ENCODE assay signal across 11 cellular contexts in the genomic region with DNA sequence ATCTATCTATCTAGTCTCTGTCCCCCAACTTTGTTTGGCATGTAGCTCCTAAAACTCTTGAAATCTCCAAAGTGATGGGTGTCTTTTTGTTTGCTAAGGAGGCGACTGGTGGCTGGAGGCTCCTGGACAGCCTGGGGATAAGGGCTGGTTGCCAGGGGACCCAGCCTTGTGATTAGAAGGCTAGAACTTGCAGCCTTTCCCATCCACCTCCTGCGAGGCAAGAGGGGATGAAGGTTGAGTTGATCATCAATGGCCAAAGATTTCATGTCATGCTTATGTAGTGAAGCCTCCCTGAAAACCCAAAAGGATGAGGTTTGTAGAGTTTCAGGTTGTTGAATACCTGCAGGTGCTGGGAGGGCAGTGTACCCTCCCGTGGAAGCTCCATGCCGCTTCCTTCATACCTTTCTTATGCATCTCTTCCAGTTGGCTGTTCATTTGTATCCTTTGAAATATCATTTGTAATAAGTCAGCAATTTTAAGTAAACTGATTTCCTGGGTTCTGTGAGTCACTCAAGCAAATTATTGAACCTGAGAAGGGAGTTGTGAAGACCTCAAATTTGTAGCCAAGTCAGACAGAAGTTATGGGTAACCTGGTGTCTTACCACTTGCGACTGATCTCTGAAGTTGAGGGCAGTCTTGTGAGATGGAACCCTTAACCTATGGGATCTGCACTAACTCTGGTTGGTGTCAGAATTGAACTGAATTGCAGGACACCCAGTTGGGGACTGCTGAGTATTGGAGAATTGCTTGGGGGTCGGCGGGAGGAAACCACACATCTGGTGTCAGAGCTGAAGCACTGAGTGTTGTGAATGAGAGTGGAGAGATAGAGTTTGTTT.
DNase-seq lines count a peak whose midpoint lies in the region; ATAC-seq and TF ChIP-seq lines count a peak whose summit lies in the region.
"Had no signal": no experiment of that assay in that cellular context is flagged by ENCODE, and none has a peak within 500 bp of the region (broad histone marks: within the 10 kb centered on the region; RNA-seq: fewer than 3 reads in every experiment).

No MANE protein-coding gene starts in this region.

- no peaks in the 10 kb centered on the region for H3K27me3 ChIP-seq in CD8-positive, alpha-beta memory T cell (ENCODE audit: insufficient read depth, low read length, poor library complexity, severe bottlenecking)
- H3K27me3 ChIP-seq in PC-3 (ENCODE audit: low read length) (no peaks in the 10 kb centered on the region), trophoblast cell (ENCODE audit: insufficient read depth, low read length) (no peaks in the 10 kb centered on the region)
- H3K27me3 ChIP-seq: left lung, tibial nerve had no signal

- no peak overlapping the region for H3K14ac ChIP-seq in trophoblast cell (ENCODE audit: low read length)

- no peak overlapping the region for H4K12ac ChIP-seq in trophoblast cell (ENCODE audit: low read depth, low read length)

- H3K4me3 Mint-ChIP-seq in CD8-positive, alpha-beta memory T cell, result peak overlapping the region; percentile 65 to 85 (median 76)
- H3K4me3 Mint-ChIP-seq in central memory CD8-positive, alpha-beta T cell, result peak overlapping the region; percentile 84

- no peaks in the 10 kb centered on the region for H3K9me2 ChIP-seq in PC-3 (replicated peaks; ENCODE audit: low read length)

- H3K4me2 ChIP-seq in PC-3 (ENCODE audit: low read length), result peak overlapping the region; percentile 30; the same call in 1 of the 2 replicates
- peak overlapping the region; percentile 14 for H3K4me2 ChIP-seq in trophoblast cell (ENCODE audit: low read length)

- no peak overlapping the region for H3K23ac ChIP-seq in trophoblast cell (ENCODE audit: low read length)

- H2AFZ ChIP-seq in PC-3 (ENCODE audit: low read length), result no peak overlapping the region
- no peak overlapping the region for H2AFZ ChIP-seq in trophoblast cell (ENCODE audit: insufficient read depth, low read length, poor library complexity)

- intact Hi-C loops in PC-3 (cut with micrococcal nuclease), result no loop called here

- no peaks in the 10 kb centered on the region for H3K27me3 Mint-ChIP-seq in CD8-positive, alpha-beta memory T cell
- no peaks in the 10 kb centered on the region for H3K27me3 Mint-ChIP-seq in central memory CD8-positive, alpha-beta T cell

- H3K4me1 Mint-ChIP-seq in CD8-positive, alpha-beta memory T cell, result peaks cover 59 to 77% (median 69%) of the 10 kb centered on the region in 3 donors
- peaks cover 48% of the 10 kb centered on the region for H3K4me1 Mint-ChIP-seq in central memory CD8-positive, alpha-beta T cell

- H2BK120ac ChIP-seq in trophoblast cell (ENCODE audit: insufficient read depth, low read length, poor library complexity), result no peak overlapping the region

- H4K8ac ChIP-seq in trophoblast cell (ENCODE audit: low read depth, low read length), result no peak overlapping the region

- peaks cover 88% of the 10 kb centered on the region for H3K79me2 ChIP-seq in PC-3 (ENCODE audit: low read length)
- H3K79me2 ChIP-seq in trophoblast cell (ENCODE audit: control insufficient read depth, insufficient read depth, low read length, poor library complexity), result no peaks in the 10 kb centered on the region

- no peaks in the 10 kb centered on the region for H3K36me3 Mint-ChIP-seq in CD8-positive, alpha-beta memory T cell
- H3K36me3 Mint-ChIP-seq in central memory CD8-positive, alpha-beta T cell (ENCODE audit: insufficient read depth), result peaks cover 5% of the 10 kb centered on the region

- no peaks in the 10 kb centered on the region for H3K9me3 ChIP-seq in CD8-positive, alpha-beta memory T cell (ENCODE audit: low read length)
- H3K9me3 ChIP-seq in PC-3 (ENCODE audit: low read length) (no peaks in the 10 kb centered on the region), trophoblast cell (ENCODE audit: insufficient read depth, low read depth, low read length) (no peaks in the 10 kb centered on the region)
- H3K9me3 ChIP-seq: left lung, tibial nerve had no signal

- H3K9me3 Mint-ChIP-seq in CD8-positive, alpha-beta memory T cell, result no peaks in the 10 kb centered on the region
- no peaks in the 10 kb centered on the region for H3K9me3 Mint-ChIP-seq in central memory CD8-positive, alpha-beta T cell

- POLR2A ChIA-PET in CD8-positive, alpha-beta memory T cell (lab: Charles Lee), result interaction anchor here (0.5 to 1.4 kb wide), 6 partner anchors 11 to 620 kb away, joined by 3 to 10 read pairs (median 3); no protein-coding TSS in a partner anchor
- POLR2A ChIA-PET in PC-3 (lab: Charles Lee; ENCODE audit: unreplicated experiment), result no interaction called here

- no peak overlapping the region for H2AK5ac ChIP-seq in trophoblast cell (ENCODE audit: low read length)

- no peak overlapping the region for H2BK5ac ChIP-seq in trophoblast cell (ENCODE audit: low read depth, low read length, poor library complexity)

- ATAC-seq in PC-3 (no peak), GM18867 (IDR thresholded peaks at IDR 0.05; ENCODE audit: unreplicated experiment) (no peak)
- ATAC-seq in central memory CD8-positive, alpha-beta T cell (replicated peaks; ENCODE audit: extremely low read depth, poor library complexity, severe bottlenecking), result peak; percentile 26

- no peak overlapping the region for H2BK12ac ChIP-seq in trophoblast cell (ENCODE audit: low read length)

- H3K18ac ChIP-seq in trophoblast cell (ENCODE audit: low read length), result no peak overlapping the region

- H3K4ac ChIP-seq in trophoblast cell (ENCODE audit: low read depth, low read length), result no peak overlapping the region

- peaks cover 27% of the 10 kb centered on the region; the same call in 1 of the 2 replicates for H4K20me1 ChIP-seq in PC-3 (ENCODE audit: low read length)

- peak in 1 of 5 donors; percentile 20 for DNase-seq in CD8-positive, alpha-beta memory T cell
- DNase-seq in PC-3, result no peak
- no peak for DNase-seq in central memory CD8-positive, alpha-beta T cell (ENCODE audit: low spot score in 2 of 2)
- no peak for DNase-seq in trophoblast cell
- no peak for DNase-seq in NOMO-1 treated with DMSO at 0.1 percent for 48 hours (lab: John Stamatoyannopoulos, UW; ENCODE audit: unreplicated experiment)
- no peak for DNase-seq in NCI-H2227 (lab: John Stamatoyannopoulos, UW; ENCODE audit: unreplicated experiment)
- DNase-seq: NCI-H1092 treated with DMSO at 0.1 percent for 48 hours, NCI-H748 treated with DMSO at 0.1 percent for 48 hours had no signal

- no peaks in the 10 kb centered on the region for H3F3A ChIP-seq in PC-3 (ENCODE audit: low read length, unreplicated experiment)

- peaks cover 55% of the 10 kb centered on the region for H3K4me1 ChIP-seq in CD8-positive, alpha-beta memory T cell (ENCODE audit: insufficient read depth, low read length)
- peaks cover 19% of the 10 kb centered on the region for H3K4me1 ChIP-seq in PC-3 (ENCODE audit: insufficient read depth, low read length)
- H3K4me1 ChIP-seq in trophoblast cell (ENCODE audit: control insufficient read depth in 1 of 2, insufficient read depth in 2 of 2, low read length in 2 of 2), result no peaks in the 10 kb centered on the region

- WGBS in trophoblast cell (ENCODE audit: extremely low coverage, insufficient coverage, insufficient read length), result no CpG with 5 or more reads among the region's 7 CpGs

- TF ChIP-seq CTCF in PC-3 (conservative IDR thresholded peaks at IDR 0.05; ENCODE audit: low read depth, low read length), result no peak

- H3K9ac ChIP-seq in PC-3 (ENCODE audit: low read length) (no peak overlapping the region), trophoblast cell (ENCODE audit: low read length) (no peak overlapping the region)

- H3K27ac Mint-ChIP-seq in CD8-positive, alpha-beta memory T cell, result peak overlapping the region; percentile 74 to 92 (median 88)
- H3K27ac Mint-ChIP-seq in central memory CD8-positive, alpha-beta T cell (ENCODE audit: low read depth), result peak overlapping the region; percentile 92

- H3K4me3 ChIP-seq in CD8-positive, alpha-beta memory T cell (ENCODE audit: low read length), result peak overlapping the region; percentile 70
- H3K4me3 ChIP-seq in PC-3 (ENCODE audit: low read length) (no peak overlapping the region), trophoblast cell (ENCODE audit: low read depth, low read length) (no peak overlapping the region)
- H3K4me3 ChIP-seq: left lung, tibial nerve had no signal

- H3K27ac ChIP-seq in CD8-positive, alpha-beta memory T cell (ENCODE audit: low read depth, low read length), result no peak overlapping the region
- peak overlapping the region; percentile 63 for H3K27ac ChIP-seq in PC-3 (ENCODE audit: low read length)
- H3K27ac ChIP-seq in trophoblast cell (ENCODE audit: low read depth, low read length), result no peak overlapping the region

- BruUV-seq in PC-3 (replicated peaks; lab: Mats Ljungman, UMichigan), result no TSS peak

- no peaks in the 10 kb centered on the region for H3K79me1 ChIP-seq in trophoblast cell (ENCODE audit: low read length)

- CTCF ChIA-PET in CD8-positive, alpha-beta memory T cell (lab: Charles Lee), result interaction anchor here (1.3 kb wide), 1 partner anchor 57 kb away, joined by 3 read pairs; no protein-coding TSS in a partner anchor
- CTCF ChIA-PET in PC-3 (lab: Charles Lee), result no interaction called here

- H3K36me3 ChIP-seq in CD8-positive, alpha-beta memory T cell (ENCODE audit: insufficient read depth, low read length), result no peaks in the 10 kb centered on the region
- H3K36me3 ChIP-seq in PC-3 (ENCODE audit: low read depth, low read length), result peaks cover 42% of the 10 kb centered on the region
- no peaks in the 10 kb centered on the region for H3K36me3 ChIP-seq in trophoblast cell (ENCODE audit: control insufficient read depth in 1 of 2, insufficient read depth in 2 of 2, low read length in 2 of 2)
- H3K36me3 ChIP-seq: left lung, tibial nerve had no signal

- no peak overlapping the region for H4K91ac ChIP-seq in trophoblast cell (ENCODE audit: low read depth, low read length)
